In the genomic region with DNA sequence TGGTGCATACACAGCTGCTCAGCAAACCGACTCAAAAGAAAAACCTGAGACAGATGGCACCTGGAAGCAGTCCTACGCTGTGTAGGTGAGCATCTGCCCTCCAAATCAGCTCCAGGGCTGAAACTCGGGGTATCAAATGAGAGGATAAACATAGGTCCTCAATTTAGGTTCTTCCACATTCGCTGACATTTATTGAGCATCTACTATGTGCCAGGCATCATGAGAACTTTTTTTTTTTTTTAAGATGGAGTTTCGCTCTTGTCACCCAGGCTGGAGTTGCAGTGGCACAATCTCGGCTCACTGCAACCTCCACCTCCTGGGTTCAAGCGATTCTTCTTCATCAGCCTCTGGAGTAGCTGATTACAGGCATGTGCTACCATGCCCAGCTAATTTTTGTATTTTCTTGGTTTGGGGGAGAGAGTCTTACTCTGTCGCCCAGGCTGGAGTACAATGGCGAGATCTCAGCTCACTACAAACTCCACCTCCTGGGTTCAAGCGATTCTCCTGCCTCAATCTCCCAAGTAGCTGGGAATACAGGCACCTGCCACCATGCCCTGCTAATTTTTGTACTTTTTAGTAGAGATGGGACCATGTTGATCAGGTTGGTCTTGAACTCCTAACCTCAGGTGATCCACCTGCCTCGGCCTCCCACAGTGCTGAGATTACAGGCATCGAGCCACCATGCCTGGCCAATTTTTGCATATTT, we compare ENCODE assay signal across 22 cellular contexts. TPM values are rescaled to one million over a fixed set of nuclear protein-coding genes. Genes with fewer than 3 reads are reported as not detected.
"Had no signal": no experiment of that assay in that cellular context is flagged by ENCODE, and none has a peak within 500 bp of the region (broad histone marks: within the 10 kb centered on the region; RNA-seq: fewer than 3 reads in every experiment).

No MANE protein-coding gene starts in this region.

- H3K36me3 ChIP-seq: breast epithelium had no signal

- FAIRE-seq: astrocyte, islet of Langerhans, small intestine had no signal

- H3K4me3 ChIP-seq: adrenal gland, breast epithelium, coronary artery, right lobe of liver, testis, upper lobe of left lung had no signal

- H3K9me3 ChIP-seq: adrenal gland, breast epithelium, right lobe of liver, testis, upper lobe of left lung had no signal

- H3K9ac ChIP-seq: parathyroid adenoma had no signal

- H3K27me3 ChIP-seq: adrenal gland, breast epithelium, right lobe of liver, testis, upper lobe of left lung had no signal

- H3K27ac ChIP-seq: breast epithelium, right lobe of liver, testis, upper lobe of left lung had no signal

- DNase-seq: activated CD4-positive, alpha-beta T cell treated with anti-CD3 and anti-CD28 coated beads, Interleukin-2, amount 50 U/mL, for 1 hour; activated CD4-positive, CD25-positive, alpha-beta regulatory T cell treated with anti-CD3 and anti-CD28 coated beads, Interleukin-2, amount 50 U/mL, for 72 hours; activated CD8-positive, alpha-beta memory T cell treated with anti-CD3 and anti-CD28 coated beads, Interleukin-2, amount 50 U/mL, for 4 hours; activated gamma-delta T cell treated with Interleukin-2 at 50 U/mL for 16 hours; activated T-cell treated with anti-CD3 and anti-CD28 coated beads, Interleukin-2, amount 50 U/mL, for 72 hours; adrenal gland; foreskin melanocyte; glutamatergic neuron; hippocampal formation; left cardiac atrium; right lobe of liver; small intestine; stimulated activated CD4-positive, alpha-beta T cell treated with anti-CD3 and anti-CD28 coated beads, Interleukin-4, amount 100 ng/mL, for 1 hour; testis; upper lobe of left lung had no signal

- H3K79me2 ChIP-seq: parathyroid adenoma had no signal

- H2AFZ ChIP-seq: parathyroid adenoma had no signal

- H3K4me1 ChIP-seq: adrenal gland, breast epithelium, parathyroid adenoma, right lobe of liver, testis, upper lobe of left lung had no signal

RNA-seq across cellular contexts. Expression of a gene that starts 27.4 kb away (rescaled TPM):
- total RNA-seq: adrenal gland, astrocyte, breast epithelium, epithelial cell of proximal tubule, lower leg skin, upper lobe of left lung had no signal
- polyA plus RNA-seq: small intestine had no signal
